ENCODE assay signal across 36 cellular contexts in the genomic region with DNA sequence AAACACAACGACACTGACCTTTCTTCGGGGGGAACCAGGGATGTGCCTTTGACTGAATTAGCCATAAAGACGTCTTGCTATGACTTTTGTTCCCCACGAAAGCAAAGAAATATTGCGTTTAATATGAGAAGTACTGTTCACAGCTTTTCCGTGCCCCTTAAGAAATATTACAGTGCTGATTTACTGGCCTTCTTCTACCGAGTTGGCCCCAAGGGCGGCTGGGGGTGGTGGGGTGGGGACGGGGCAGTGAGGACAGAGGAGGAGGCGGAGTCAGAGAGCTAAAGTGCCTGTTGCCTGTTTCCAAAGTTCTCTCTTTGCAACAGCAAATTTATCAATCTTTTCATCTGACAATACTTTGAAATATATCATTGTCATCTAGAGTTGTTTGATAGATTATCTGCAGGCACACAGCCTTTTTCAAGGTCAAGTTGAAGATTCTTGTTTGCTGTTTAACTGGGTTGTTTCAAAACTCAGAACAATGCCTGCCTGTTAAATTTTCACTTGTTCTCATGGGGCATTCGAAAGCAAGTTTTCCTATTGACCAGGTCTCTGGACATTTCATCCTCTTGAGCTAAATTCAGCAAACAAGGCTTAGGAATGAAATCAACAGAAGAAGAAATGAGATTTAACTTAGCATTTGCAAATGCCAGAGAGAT. TPM values are rescaled to one million over a fixed set of nuclear protein-coding genes. Genes with fewer than 3 reads are reported as not detected.
"Had no signal": no experiment of that assay in that cellular context is flagged by ENCODE, and none has a peak within 500 bp of the region (broad histone marks: within the 10 kb centered on the region; RNA-seq: fewer than 3 reads in every experiment).

No MANE protein-coding gene starts in this region.

- DNase-seq: colonic mucosa; effector CD8-positive, alpha-beta T cell; foreskin keratinocyte; heart left ventricle; left cardiac atrium; left lung; mesenchymal stem cell; mucosa of descending colon; naive B cell; ovary; stimulated activated CD4-positive, alpha-beta T cell treated with anti-CD3 and anti-CD28 coated beads, Interleukin-12 subunit alpha, Interleukin-12 subunit beta, amount 100 ng/mL, for 4 hours; stimulated activated CD4-positive, alpha-beta T cell treated with anti-CD3 and anti-CD28 coated beads, Interleukin-1b, Interleukin-23, amount 100 ng/mL, for 48 hours; stimulated activated CD4-positive, alpha-beta T cell treated with anti-CD3 and anti-CD28 coated beads, Interleukin-4, amount 100 ng/mL, for 1 hour; stimulated activated CD8-positive, alpha-beta memory T cell treated with anti-CD3 and anti-CD28 coated beads, Interleukin-4, amount 100 ng/mL, for 48 hours; stimulated activated naive CD4-positive, alpha-beta T cell treated with Interleukin-2 at 50 U/mL for 16 hours; stomach; testis; tibial artery had no signal

- H3K9me3 ChIP-seq: colonic mucosa, gastroesophageal sphincter, heart left ventricle, left lung, mucosa of descending colon, ovary, stomach, testis, tibial artery had no signal

- H3K79me2 ChIP-seq: hepatocyte had no signal

- H3K36me3 ChIP-seq: colonic mucosa, gastroesophageal sphincter, heart left ventricle, left lung, ovary, stomach, tibial artery had no signal

- H3K4me2 ChIP-seq: hepatocyte, smooth muscle cell had no signal

- H3K4me3 ChIP-seq: colonic mucosa, gastroesophageal sphincter, heart left ventricle, hepatocyte, left lung, mucosa of descending colon, ovary, smooth muscle cell, stomach, testis, tibial artery had no signal

- H3K27ac ChIP-seq: colonic mucosa, epithelial cell of prostate, foreskin keratinocyte, gastroesophageal sphincter, heart left ventricle, hepatocyte, left lung, ovary, stomach, testis, tibial artery had no signal

- ATAC-seq: esophagus mucosa; foreskin keratinocyte; gastroesophageal sphincter; heart left ventricle; left cardiac atrium; left lung; mucosa of descending colon; natural killer cell treated with Interleukin-12 subunit alpha and Interleukin-12 subunit beta and Interleukin-15 and Interleukin-18, amount 100 ng/mL, for 72 hours; sciatic nerve had no signal

- H3K27me3 ChIP-seq: ovary, testis had no signal

- H2AFZ ChIP-seq: hepatocyte had no signal

- H3K4me1 ChIP-seq: colonic mucosa, foreskin keratinocyte, gastroesophageal sphincter, left lung, testis had no signal

- FAIRE-seq: islet of Langerhans, urothelium cell line had no signal

RNA-seq across cellular contexts. Expression of gene PTF1A, which starts 9.0 kb away (rescaled TPM):
- total RNA-seq: chondrocyte; colonic mucosa; endodermal cell; esophagus mucosa; fibroblast of lung; foreskin keratinocyte; gastroesophageal sphincter; heart left ventricle; hepatocyte; kidney epithelial cell; left cardiac atrium; left lung; lower leg skin; lung microvascular endothelial cell; mesothelial cell of epicardium; mucosa of descending colon; natural killer cell treated with Interleukin-12 subunit alpha and Interleukin-12 subunit beta and Interleukin-15 and Interleukin-18, amount 100 ng/mL, for 72 hours; ovary; posterior vena cava; sciatic nerve; smooth muscle cell; subcutaneous adipose tissue had no signal
- polyA plus RNA-seq: fibroblast of lung, foreskin keratinocyte, heart left ventricle, hepatocyte, ovary had no signal
